In genomic region chr11:130145328-130145812, GRCh38 we compare ENCODE assay signal across 10 cellular contexts. TPM values are rescaled to one million over a fixed set of nuclear protein-coding genes. Genes with fewer than 3 reads are reported as not detected.
DNase-seq lines count a peak whose midpoint lies in the region; ATAC-seq, FAIRE-seq and TF ChIP-seq lines count a peak whose summit lies in the region.
"Had no signal": no experiment of that assay in that cellular context is flagged by ENCODE, and none has a peak within 500 bp of the region (broad histone marks: within the 10 kb centered on the region; RNA-seq: fewer than 3 reads in every experiment).

No MANE protein-coding gene starts in this region.

- peak overlapping the region in 2 of 3 donors; percentile 82 to 87 for H3K27ac Mint-ChIP-seq in IgD-negative memory B cell
- H3K27ac Mint-ChIP-seq: activated naive CD8-positive, alpha-beta T cell treated with anti-CD3 and anti-CD28 coated beads, Interleukin-2, amount 10 ng/mL, durations not matched to agents 7 days and 5 days had no signal

- FAIRE-seq in GM12892 (lab: Jason Lieb, UNC): no peak

- no peak for ATAC-seq in right cardiac atrium

- TF ChIP-seq POLR2A in adrenal gland (IDR thresholded peaks at IDR 0.05): peak in 1 of 2 donors; percentile 17
- TF ChIP-seq POLR2A in GM12892 (IDR thresholded peaks at IDR 0.05; ENCODE audit: low read depth, low read length): no peak

- H3K36me3 ChIP-seq in adrenal gland (replicated peaks in 1 of 2): peaks cover 0 to 21% of the 10 kb centered on the region in 2 donors
- peaks cover 14 to 33% of the 10 kb centered on the region in 2 donors for H3K36me3 ChIP-seq in stomach smooth muscle (ENCODE audit: control insufficient read depth in 2 of 2, insufficient read depth in 2 of 2, low read length in 2 of 2)

- H3K9ac ChIP-seq in stomach smooth muscle (ENCODE audit: low read length in 2 of 2): peak overlapping the region in 1 of 2 donors; percentile 13

- intact Hi-C loops in adrenal gland (cut with DNase I) (no loop called here), right cardiac atrium (cut with DNase I) (no loop called here)

- H3K27ac ChIP-seq in adrenal gland: peak overlapping the region; percentile 7 to 88 (median 55)
- peak overlapping the region; percentile 49 for H3K27ac ChIP-seq in stomach smooth muscle (ENCODE audit: low read length)
- H3K27ac ChIP-seq in right cardiac atrium (ENCODE audit: low read length): no peak overlapping the region

- H3K4me1 Mint-ChIP-seq in IgD-negative memory B cell: peaks cover 20 to 32% (median 26%) of the 10 kb centered on the region in 3 donors

- peaks cover 5% of the 10 kb centered on the region for H3K36me3 Mint-ChIP-seq in IgD-negative memory B cell
- H3K36me3 Mint-ChIP-seq: activated naive CD8-positive, alpha-beta T cell treated with anti-CD3 and anti-CD28 coated beads, Interleukin-2, amount 10 ng/mL, durations not matched to agents 7 days and 5 days had no signal

- no peaks in the 10 kb centered on the region for H3K9me3 Mint-ChIP-seq in IgD-negative memory B cell
- H3K9me3 Mint-ChIP-seq: activated naive CD8-positive, alpha-beta T cell treated with anti-CD3 and anti-CD28 coated beads, Interleukin-2, amount 10 ng/mL, durations not matched to agents 7 days and 5 days had no signal

- DNase-seq in adrenal gland: peak in 2 of 7 donors; percentile 49 to 57
- peak; percentile 24 for DNase-seq in kidney tubule cell (ENCODE audit: low spot score)
- DNase-seq in GM12892 (ENCODE audit: insufficient read length): no peak
- DNase-seq in ecto neural progenitor cell (ENCODE audit: low spot score): no peak
- no peak for DNase-seq in right cardiac atrium
- DNase-seq: activated naive CD8-positive, alpha-beta T cell treated with anti-CD3 and anti-CD28 coated beads, Interleukin-2, amount 10 ng/mL, durations not matched to agents 7 days and 5 days; stimulated activated CD4-positive, alpha-beta T cell treated with anti-CD3 and anti-CD28 coated beads, Interleukin-12 subunit alpha, Interleukin-12 subunit beta, amount 100 ng/mL, for 4 hours had no signal

- H3K9me3 ChIP-seq in adrenal gland (replicated peaks in 1 of 3) (no peaks in the 10 kb centered on the region), stomach smooth muscle (ENCODE audit: control insufficient read depth in 2 of 2, low read length in 2 of 2) (no peaks in the 10 kb centered on the region), right cardiac atrium (ENCODE audit: control insufficient read depth, low read length) (no peaks in the 10 kb centered on the region)

- no peak for TF ChIP-seq CTCF in adrenal gland (IDR thresholded peaks at IDR 0.05)

- no peaks in the 10 kb centered on the region for H3K27me3 Mint-ChIP-seq in IgD-negative memory B cell
- H3K27me3 Mint-ChIP-seq: activated naive CD8-positive, alpha-beta T cell treated with anti-CD3 and anti-CD28 coated beads, Interleukin-2, amount 10 ng/mL, durations not matched to agents 7 days and 5 days had no signal

- WGBS in adrenal gland, 4 donors: 51 to 79% (median 77%) methylated on average over 3 of the region's 3 CpGs
- 91% methylated on average over 3 of the region's 3 CpGs for WGBS in right cardiac atrium

- no peak overlapping the region for H3K4me3 ChIP-seq in adrenal gland
- no peak overlapping the region for H3K4me3 ChIP-seq in stomach smooth muscle (ENCODE audit: low read length in 2 of 2)
- no peak overlapping the region for H3K4me3 ChIP-seq in right cardiac atrium (ENCODE audit: low read length)

- H3K4me1 ChIP-seq in adrenal gland (replicated peaks in 1 of 2) (peaks cover 26 to 28% of the 10 kb centered on the region in 2 donors), stomach smooth muscle (ENCODE audit: control insufficient read depth, insufficient read depth, low read length) (peaks cover 18% of the 10 kb centered on the region), right cardiac atrium (ENCODE audit: control insufficient read depth, insufficient read depth, low read length) (no peaks in the 10 kb centered on the region)

- peak overlapping the region in 2 of 4 donors; percentile 46 to 57 for H3K4me3 Mint-ChIP-seq in IgD-negative memory B cell
- H3K4me3 Mint-ChIP-seq: activated naive CD8-positive, alpha-beta T cell treated with anti-CD3 and anti-CD28 coated beads, Interleukin-2, amount 10 ng/mL, durations not matched to agents 7 days and 5 days had no signal

- H3K27me3 ChIP-seq in adrenal gland (no peaks in the 10 kb centered on the region), stomach smooth muscle (ENCODE audit: control insufficient read depth in 1 of 2, insufficient read depth in 2 of 2, low read length in 2 of 2) (no peaks in the 10 kb centered on the region), right cardiac atrium (ENCODE audit: control insufficient read depth, insufficient read depth) (no peaks in the 10 kb centered on the region)

RNA-seq across cellular contexts. Expression of gene ST14, which starts 14.2 kb away (rescaled TPM):
- polyA plus RNA-seq in IgD-negative memory B cell (94.1 TPM), adrenal gland (10 to 100 TPM in 1 of 3 donors, 1 to 10 TPM in 2; 3.0 to 13.4 (median 3.4) TPM), right cardiac atrium (0.61 TPM)
- total RNA-seq in adrenal gland (10 to 100 TPM in 5 of 8 donors, 1 to 10 TPM in 3; 2.5 to 41.0 (median 11.5) TPM), right cardiac atrium (1 to 10 TPM; 1.0 to 2.8 (median 1.4) TPM)
- 0.34 TPM for polyA plus RNA-seq in GM12892 (2012; ENCODE audit: missing spikeins)
- total RNA-seq: T-helper 1 cell treated with Interleukin-12 subunit alpha and Interleukin-12 subunit beta and Interleukin-4 antibody, amounts not matched to agents 30 ng/mL and 1 ng/mL, for 36 hours had no signal
